ENCODE assay signal across 8 cellular contexts in the genomic region with DNA sequence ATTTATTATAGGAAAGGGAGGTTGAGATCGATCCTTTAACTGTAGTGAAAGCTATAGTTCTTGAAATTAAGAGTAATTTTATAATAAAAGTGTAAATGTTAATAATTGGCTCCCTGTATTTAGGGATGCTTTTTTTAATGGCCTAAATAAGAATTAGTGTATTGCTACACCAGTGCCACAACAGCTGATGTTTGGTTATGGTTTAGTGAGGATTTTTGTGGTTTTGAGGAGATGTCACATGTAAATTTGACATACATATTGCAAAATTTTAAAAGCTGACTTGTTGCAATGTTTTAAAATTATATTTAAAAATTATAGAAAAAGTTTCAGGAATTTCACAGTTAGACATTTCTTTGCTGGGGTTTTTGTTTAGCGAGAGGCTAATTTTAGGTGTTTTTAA. TPM values are rescaled to one million over a fixed set of nuclear protein-coding genes. Genes with fewer than 3 reads are reported as not detected.
DNase-seq lines count a peak whose midpoint lies in the region; ATAC-seq, FAIRE-seq and TF ChIP-seq lines count a peak whose summit lies in the region.

No MANE protein-coding gene starts in this region.

- CTCF ChIA-PET in mammary epithelial cell (lab: Charles Lee; ENCODE audit: low non-redundant PET) = interaction anchor here (0.6 to 1.0 kb wide), 3 partner anchors 57 to 172 kb away, joined by 3 to 5 read pairs (median 4); no protein-coding TSS in a partner anchor
- CTCF ChIA-PET in naive thymus-derived CD4-positive, alpha-beta T cell (lab: Charles Lee) = interaction anchor here (1.2 to 1.5 kb wide), 2 partner anchors 77 to 84 kb away, joined by 4 to 5 read pairs; no protein-coding TSS in a partner anchor

- peaks cover 0 to 26% (median 3%) of the 10 kb centered on the region in 5 donors for H3K36me3 Mint-ChIP-seq in naive thymus-derived CD4-positive, alpha-beta T cell

- peaks cover 32% of the 10 kb centered on the region for H3F3A ChIP-seq in MM.1S (ENCODE audit: insufficient read depth, low read length)

- H3K79me2 ChIP-seq in MM.1S (ENCODE audit: low read length) (peaks cover 79% of the 10 kb centered on the region), mammary epithelial cell (ENCODE audit: insufficient read depth, low read length) (peaks cover 89% of the 10 kb centered on the region)

- intact Hi-C loops in mammary epithelial cell (cut with micrococcal nuclease) = loop anchor here (1.0 to 5.0 kb wide), 2 partner anchors 57 to 445 kb away; no protein-coding TSS in a partner anchor
- intact Hi-C loops in naive thymus-derived CD4-positive, alpha-beta T cell (cut with micrococcal nuclease) = loop anchor here in 1 of 2 donors (1.0 to 2.0 kb wide), 2 partner anchors 8 to 43 kb away; no protein-coding TSS in a partner anchor

- no peak for ATAC-seq in naive thymus-derived CD4-positive, alpha-beta T cell
- no peak for ATAC-seq in GM21526 (IDR thresholded peaks at IDR 0.05; ENCODE audit: low FRiP score, unreplicated experiment)

- TF ChIP-seq CTCF in BE2C (IDR thresholded peaks at IDR 0.05; ENCODE audit: low read depth, low read length) (no peak), MM.1S (IDR thresholded peaks at IDR 0.05; ENCODE audit: low read length) (no peak), mammary epithelial cell (conservative IDR thresholded peaks at IDR 0.05 in 1 of 2, IDR thresholded peaks at IDR 0.05 in 1 of 2; ENCODE audit: extremely low read depth in 1 of 2, insufficient read depth in 1 of 2, low read depth in 1 of 2, low read length in 2 of 2) (no peak)

- H4K20me1 ChIP-seq in MM.1S (ENCODE audit: insufficient read depth, low read length) (peaks cover 30% of the 10 kb centered on the region), mammary epithelial cell (ENCODE audit: insufficient read depth, low read length) (peaks cover 20% of the 10 kb centered on the region)

- no peaks in the 10 kb centered on the region for H3K9me2 ChIP-seq in MM.1S (replicated peaks; ENCODE audit: insufficient read depth, low read length)

- H3K4me2 ChIP-seq in MM.1S (ENCODE audit: low read depth, low read length) = peak overlapping the region; percentile 83
- peak overlapping the region; percentile 86 for H3K4me2 ChIP-seq in mammary epithelial cell (ENCODE audit: insufficient read depth, low read depth, low read length)

- peak overlapping the region in 4 of 9 donors; percentile 8 to 70 (median 65) for H3K27ac Mint-ChIP-seq in naive thymus-derived CD4-positive, alpha-beta T cell

- DNase-seq in BE2C (no peak), MM.1S (peak; percentile 26), mammary epithelial cell (no peak), NCI-H2171 treated with DMSO at 0.1 percent for 48 hours (lab: John Stamatoyannopoulos, UW) (no peak), iPS-NIHi11 (ENCODE audit: low spot score) (no peak), RCC 7860 (ENCODE audit: low spot score) (no peak)
- DNase-seq in naive thymus-derived CD4-positive, alpha-beta T cell = no peak

- no peak for FAIRE-seq in RCC 7860 (lab: Jason Lieb, UNC)

- BruUV-seq in mammary epithelial cell (replicated peaks; lab: Mats Ljungman, UMichigan) = no TSS peak

- peaks cover 47 to 71% (median 64%) of the 10 kb centered on the region in 7 donors for H3K4me1 Mint-ChIP-seq in naive thymus-derived CD4-positive, alpha-beta T cell

- H3K36me3 ChIP-seq in BE2C (peaks cover 5% of the 10 kb centered on the region), MM.1S (replicated peaks; ENCODE audit: insufficient read depth, low read length) (no peaks in the 10 kb centered on the region), mammary epithelial cell (ENCODE audit: insufficient read depth, low read length) (peaks cover 12% of the 10 kb centered on the region)
- H3K36me3 ChIP-seq in naive thymus-derived CD4-positive, alpha-beta T cell (ENCODE audit: control insufficient read depth in 2 of 3, insufficient read depth in 3 of 3, low read length in 3 of 3) = peaks cover 0 to 20% (median 0%) of the 10 kb centered on the region in 3 experiments

- H3K27ac ChIP-seq in MM.1S (ENCODE audit: low read length) = no peak overlapping the region
- H3K27ac ChIP-seq in mammary epithelial cell (ENCODE audit: insufficient read depth, low read depth, low read length) = peak overlapping the region; percentile 85
- H3K27ac ChIP-seq in naive thymus-derived CD4-positive, alpha-beta T cell (ENCODE audit: low read depth, low read length) = peak overlapping the region; percentile 25

- H3K4me3 Mint-ChIP-seq in naive thymus-derived CD4-positive, alpha-beta T cell = peak overlapping the region; percentile 84 to 98 (median 90)

- peaks cover 0 to 3% (median 0%) of the 10 kb centered on the region in 5 donors for H3K27me3 Mint-ChIP-seq in naive thymus-derived CD4-positive, alpha-beta T cell

- H3K9me3 ChIP-seq in BE2C (no peaks in the 10 kb centered on the region), MM.1S (replicated peaks; ENCODE audit: insufficient read depth, low read length) (no peaks in the 10 kb centered on the region), mammary epithelial cell (replicated peaks; ENCODE audit: insufficient read depth, low read length) (no peaks in the 10 kb centered on the region)
- H3K9me3 ChIP-seq in naive thymus-derived CD4-positive, alpha-beta T cell (ENCODE audit: control insufficient read depth in 2 of 3, low read length in 3 of 3) = no peaks in the 10 kb centered on the region

- H3K27me3 ChIP-seq in BE2C = no peaks in the 10 kb centered on the region
- H3K27me3 ChIP-seq in MM.1S (replicated peaks; ENCODE audit: insufficient read depth, low read length) = no peaks in the 10 kb centered on the region
- no peaks in the 10 kb centered on the region for H3K27me3 ChIP-seq in mammary epithelial cell (ENCODE audit: insufficient read depth, low read length)
- H3K27me3 ChIP-seq in naive thymus-derived CD4-positive, alpha-beta T cell (ENCODE audit: control insufficient read depth in 2 of 2, insufficient read depth in 2 of 2, low read length in 2 of 2) = no peaks in the 10 kb centered on the region

- H3K4me3 ChIP-seq in BE2C (ENCODE audit: low read depth, low read length) (peak overlapping the region; percentile 96), MM.1S (ENCODE audit: low read length) (peak overlapping the region; percentile 87), mammary epithelial cell (replicated peaks in 1 of 3; ENCODE audit: insufficient read depth in 1 of 3, low read depth in 2 of 3, low read length in 3 of 3) (peak overlapping the region; percentile 73 to 93 (median 81))
- peak overlapping the region; percentile 96 for H3K4me3 ChIP-seq in naive thymus-derived CD4-positive, alpha-beta T cell (ENCODE audit: low read length)

- H3K4me1 ChIP-seq in BE2C (peaks cover 7% of the 10 kb centered on the region), MM.1S (ENCODE audit: low read length) (peaks cover 8% of the 10 kb centered on the region), mammary epithelial cell (ENCODE audit: insufficient read depth, low read length) (peaks cover 14% of the 10 kb centered on the region)
- H3K4me1 ChIP-seq in naive thymus-derived CD4-positive, alpha-beta T cell (ENCODE audit: control insufficient read depth in 2 of 2, insufficient read depth in 2 of 2, low read length in 2 of 2) = peaks cover 18 to 27% of the 10 kb centered on the region in 2 donors

- in situ Hi-C loops in mammary epithelial cell (cut with MboI; ENCODE audit: low sequenced_read_pairs in 2 of 2) = loop anchor here (10.0 kb wide), 1 partner anchor 83 kb away; no protein-coding TSS in a partner anchor

- no peak overlapping the region for H2AFZ ChIP-seq in MM.1S (ENCODE audit: low read length)
- no peak overlapping the region for H2AFZ ChIP-seq in mammary epithelial cell (ENCODE audit: low read depth, low read length)

- WGBS in mammary epithelial cell (ENCODE audit: low coverage, missing lambda C conversion rate) = 46% methylated on average over 2 of the region's 2 CpGs

- POLR2A ChIA-PET in naive thymus-derived CD4-positive, alpha-beta T cell (lab: Charles Lee) = interaction anchor here (1.0 to 1.3 kb wide), 3 partner anchors 12 to 191 kb away, joined by 3 to 4 read pairs (median 4); a partner anchor contains a TSS

- peaks cover 0 to 1% (median 0%) of the 10 kb centered on the region in 11 donors for H3K9me3 Mint-ChIP-seq in naive thymus-derived CD4-positive, alpha-beta T cell

- H3K9ac ChIP-seq in MM.1S (ENCODE audit: low read length) (peak overlapping the region; percentile 83; the same call in 1 of the 2 replicates), mammary epithelial cell (ENCODE audit: insufficient read depth, low read length) (peak overlapping the region; percentile 94)

- dilution Hi-C loops in mammary epithelial cell (cut with HindIII; ENCODE audit: low sequenced_read_pairs) = no loop called here

RNA-seq across cellular contexts. Expression of a gene that starts 3.9 kb away (rescaled TPM):
- 8.9 TPM for polyA plus RNA-seq in BE2C (2012; ENCODE audit: insufficient read depth, insufficient read length, low read depth)
- total RNA-seq in mammary epithelial cell = 10 to 100 TPM; 16.3 to 38.8 TPM
- 8.3 TPM for polyA plus RNA-seq in mammary epithelial cell
- 34.7 TPM for polyA minus RNA-seq in mammary epithelial cell
- total RNA-seq in naive thymus-derived CD4-positive, alpha-beta T cell = 10 to 100 TPM; 17.9 to 42.1 (median 27.3) TPM
- polyA plus RNA-seq in naive thymus-derived CD4-positive, alpha-beta T cell = 10 to 100 TPM in 1 of 2 donors, 1 to 10 TPM in 1; 6.6 to 12.7 TPM
